ENCODE assay signal across 9 cellular contexts in genomic region chr22:24985824-24986214, GRCh38. TPM values are rescaled to one million over a fixed set of nuclear protein-coding genes. Genes with fewer than 3 reads are reported as not detected.
DNase-seq lines count a peak whose midpoint lies in the region; ATAC-seq and TF ChIP-seq lines count a peak whose summit lies in the region.
"Had no signal": no experiment of that assay in that cellular context is flagged by ENCODE, and none has a peak within 500 bp of the region (broad histone marks: within the 10 kb centered on the region; RNA-seq: fewer than 3 reads in every experiment).

No MANE protein-coding gene starts in this region.

- H3K4me3 ChIP-seq in heart left ventricle: peak overlapping the region in 4 of 12 donors; percentile 5 to 12 (median 11)
- H3K4me3 ChIP-seq in lower leg skin (ENCODE audit: low read depth, poor library complexity, severe bottlenecking): no peak overlapping the region

- TF ChIP-seq POLR2A in heart left ventricle (IDR thresholded peaks at IDR 0.05) (no peak), lower leg skin (IDR thresholded peaks at IDR 0.05) (no peak)

- CTCF ChIA-PET in CD4-positive, alpha-beta T cell (lab: Charles Lee): no interaction called here

- H3K36me3 ChIP-seq in heart left ventricle: no peaks in the 10 kb centered on the region

- H3K27ac Mint-ChIP-seq in HFFc6: peak overlapping the region; percentile 90
- H3K27ac Mint-ChIP-seq in activated T-helper 17 cell treated with anti-CD3 and anti-CD28 coated beads, Interleukin-2, amount 50 U/mL, for 72 hours: no peak overlapping the region
- no peak overlapping the region for H3K27ac Mint-ChIP-seq in CD4-positive, alpha-beta T cell

- DNase-seq in HFFc6: peak; percentile 78
- peak in 4 of 5 donors; percentile 41 to 74 (median 63) for DNase-seq in heart left ventricle
- DNase-seq in sciatic nerve (ENCODE audit: low spot score): no peak
- no peak for DNase-seq in lower leg skin (ENCODE audit: low spot score in 2 of 2)
- no peak for DNase-seq in CD4-positive, alpha-beta T cell
- no peak for DNase-seq in iPS-NIHi11 (ENCODE audit: low spot score)
- DNase-seq in NCI-H1092 (lab: John Stamatoyannopoulos, UW): no peak

- H3K27me3 ChIP-seq in heart left ventricle: no peaks in the 10 kb centered on the region
- H3K27me3 ChIP-seq in CD4-positive, alpha-beta T cell (ENCODE audit: control insufficient read depth, insufficient read depth, low read length): no peaks in the 10 kb centered on the region

- WGBS in heart left ventricle, 4 donors: 28 to 31% (median 30%) methylated on average over 9 of the region's 9 CpGs
- 55 to 78% methylated on average over 9 of the region's 9 CpGs for WGBS in lower leg skin, 2 donors

- H3K27ac ChIP-seq in heart left ventricle: peak overlapping the region; percentile 43 to 84 (median 76)
- H3K27ac ChIP-seq in CD4-positive, alpha-beta T cell (ENCODE audit: low read depth, low read length): no peak overlapping the region

- POLR2A ChIA-PET in CD4-positive, alpha-beta T cell (lab: Charles Lee): no interaction called here

- peaks cover 11% of the 10 kb centered on the region for H3K9me3 Mint-ChIP-seq in HFFc6
- no peaks in the 10 kb centered on the region for H3K9me3 Mint-ChIP-seq in activated T-helper 17 cell treated with anti-CD3 and anti-CD28 coated beads, Interleukin-2, amount 50 U/mL, for 72 hours
- H3K9me3 Mint-ChIP-seq in CD4-positive, alpha-beta T cell: no peaks in the 10 kb centered on the region

- peak overlapping the region; percentile 76 for H3K4me3 Mint-ChIP-seq in HFFc6
- peak overlapping the region; percentile 15 for H3K4me3 Mint-ChIP-seq in activated T-helper 17 cell treated with anti-CD3 and anti-CD28 coated beads, Interleukin-2, amount 50 U/mL, for 72 hours
- no peak overlapping the region for H3K4me3 Mint-ChIP-seq in CD4-positive, alpha-beta T cell

- ATAC-seq in activated T-helper 17 cell treated with anti-CD3 and anti-CD28 coated beads, Interleukin-2, amount 50 U/mL, for 72 hours (replicated peaks): no peak
- ATAC-seq in heart left ventricle (peak; percentile 59 to 91 (median 82)), sciatic nerve (peak; percentile 11)
- no peak for ATAC-seq in CD4-positive, alpha-beta T cell (ENCODE audit: poor library complexity)

- peaks cover 18% of the 10 kb centered on the region; the same call in 1 of the 2 replicates for H3K4me1 Mint-ChIP-seq in HFFc6 (ENCODE audit: low read depth)
- H3K4me1 Mint-ChIP-seq in activated T-helper 17 cell treated with anti-CD3 and anti-CD28 coated beads, Interleukin-2, amount 50 U/mL, for 72 hours: no peaks in the 10 kb centered on the region
- peaks cover 3% of the 10 kb centered on the region for H3K4me1 Mint-ChIP-seq in CD4-positive, alpha-beta T cell (ENCODE audit: low read depth)

- TF ChIP-seq CTCF in HFFc6 (IDR thresholded peaks at IDR 0.05): no peak
- no peak for TF ChIP-seq CTCF in heart left ventricle (IDR thresholded peaks at IDR 0.05)
- no peak for TF ChIP-seq CTCF in lower leg skin (IDR thresholded peaks at IDR 0.05)
- TF ChIP-seq CTCF in CD4-positive, alpha-beta T cell (IDR thresholded peaks at IDR 0.05): no peak

- no peaks in the 10 kb centered on the region; the same call in 1 of the 2 replicates for H3K36me3 Mint-ChIP-seq in HFFc6 (ENCODE audit: low read depth)
- H3K36me3 Mint-ChIP-seq in activated T-helper 17 cell treated with anti-CD3 and anti-CD28 coated beads, Interleukin-2, amount 50 U/mL, for 72 hours (ENCODE audit: low read depth): no peaks in the 10 kb centered on the region
- H3K36me3 Mint-ChIP-seq in CD4-positive, alpha-beta T cell (ENCODE audit: low read depth): no peaks in the 10 kb centered on the region

- H3K4me1 ChIP-seq in heart left ventricle: peaks cover 6 to 89% (median 58%) of the 10 kb centered on the region in 12 donors

- H3K27me3 Mint-ChIP-seq in HFFc6 (ENCODE audit: insufficient read depth): peaks cover 5% of the 10 kb centered on the region; the same call in 1 of the 2 replicates
- peaks cover 13% of the 10 kb centered on the region for H3K27me3 Mint-ChIP-seq in activated T-helper 17 cell treated with anti-CD3 and anti-CD28 coated beads, Interleukin-2, amount 50 U/mL, for 72 hours
- H3K27me3 Mint-ChIP-seq in CD4-positive, alpha-beta T cell: peaks cover 16% of the 10 kb centered on the region

- intact Hi-C loops in heart left ventricle (cut with DNase I): loop anchor here in 3 of 10 donors (5.0 kb wide), 2 partner anchors 34 to 41 kb away; partner anchors contain the start of gene KIAA1671 (in 2 of the 3)
- intact Hi-C loops in sciatic nerve (cut with DNase I): no loop called here
- intact Hi-C loops in lower leg skin (cut with DNase I; ENCODE audit: low total_unique reads): no loop called here
- intact Hi-C loops in CD4-positive, alpha-beta T cell (cut with DNase I, micrococcal nuclease): no loop called here

- no peaks in the 10 kb centered on the region for H3K9me3 ChIP-seq in heart left ventricle
- no peaks in the 10 kb centered on the region for H3K9me3 ChIP-seq in CD4-positive, alpha-beta T cell (ENCODE audit: control insufficient read depth, low read length)

RNA-seq across cellular contexts. Expression of gene KIAA1671, which starts 33.3 kb away (rescaled TPM):
- total RNA-seq in HFFc6 (2021; fragmentation: NEBNext Ultra II Directional; extraction: Animal tissue kit (Norgen Biotek cat#: 25700)): 1 to 10 TPM; 1.3 to 5.0 (median 1.6) TPM
- 1 to 10 TPM; 5.9 to 6.0 TPM for total RNA-seq in activated T-helper 17 cell treated with anti-CD3 and anti-CD28 coated beads, Interleukin-2, amount 50 U/mL, for 72 hours
- total RNA-seq in heart left ventricle (10 to 100 TPM in 8 of 9 donors, 1 to 10 TPM in 1; 7.2 to 22.1 (median 14.8) TPM), sciatic nerve (65.1 TPM), lower leg skin (10 to 100 TPM; 60.0 to 87.8 (median 85.1) TPM)
- polyA plus RNA-seq in heart left ventricle: 1 to 10 TPM; 4.5 to 5.7 TPM
- total RNA-seq in CD4-positive, alpha-beta T cell: 1 to 10 TPM; 2.6 to 2.9 TPM

RNA-seq across cellular contexts. Expression of gene LHFPL7, which starts 39.3 kb away (rescaled TPM):
- total RNA-seq in HFFc6 (2021; fragmentation: NEBNext Ultra II Directional; extraction: Animal tissue kit (Norgen Biotek cat#: 25700)): not detected
- not detected for total RNA-seq in activated T-helper 17 cell treated with anti-CD3 and anti-CD28 coated beads, Interleukin-2, amount 50 U/mL, for 72 hours
- total RNA-seq in heart left ventricle (not detected), sciatic nerve (not detected), lower leg skin (1 to 10 TPM in 2 of 4 donors, under 1 TPM in 1, not detected in 1; 0.42 to 4.2 (median 4.0) TPM)
- not detected for polyA plus RNA-seq in heart left ventricle
- total RNA-seq in CD4-positive, alpha-beta T cell: not detected
- polyA plus RNA-seq: adipose tissue had no signal

Comparison
In these comparisons a context has a peak if more than half of its experiments do, and no peak if none do; other contexts are left out.
1. DNase-seq: peak in HFFc6 (single experiment) and heart left ventricle (4 of 5); none in sciatic nerve (single experiment), lower leg skin (0 of 2), CD4-positive, alpha-beta T cell (0 of 10), iPS-NIHi11 (single experiment) and NCI-H1092 (single experiment).
2. ATAC-seq: peak in heart left ventricle (4 of 4) and sciatic nerve (single experiment); none in activated T-helper 17 cell treated with anti-CD3 and anti-CD28 coated beads, Interleukin-2, amount 50 U/mL, for 72 hours (single experiment) and CD4-positive, alpha-beta T cell (single experiment).